In genomic region chr17:40158438-40158837, GRCh38 we compare ENCODE assay signal across 17 cellular contexts. TPM values are rescaled to one million over a fixed set of nuclear protein-coding genes. Genes with fewer than 3 reads are reported as not detected.
DNase-seq lines count a peak whose midpoint lies in the region; ATAC-seq and TF ChIP-seq lines count a peak whose summit lies in the region.
"Had no signal": no experiment of that assay in that cellular context is flagged by ENCODE, and none has a peak within 500 bp of the region (broad histone marks: within the 10 kb centered on the region; RNA-seq: fewer than 3 reads in every experiment).

No MANE protein-coding gene starts in this region.

- POLR2A ChIA-PET in activated CD8-positive, alpha-beta T cell treated with anti-CD3 and anti-CD28 coated beads for 36 hours (lab: Charles Lee): interaction anchor here (0.6 to 1.6 kb wide), 4 partner anchors 16 to 35 kb away, joined by 3 to 5 read pairs (median 4); partner anchors contain the start of gene CASC3
- POLR2A ChIA-PET in activated CD8-positive, alpha-beta T cell treated with anti-CD3 and anti-CD28 coated beads, Interleukin-2, amount 10 ng/mL, durations not matched to agents 7 days and 5 days (lab: Charles Lee): interaction anchor here (1.5 to 1.8 kb wide), 2 partner anchors 11 to 18 kb away, joined by 5 to 8 read pairs; partner anchors contain the start of gene CASC3

- H3K4me3 Mint-ChIP-seq in activated CD8-positive, alpha-beta T cell treated with anti-CD3 and anti-CD28 coated beads for 36 hours: no peak overlapping the region
- no peak overlapping the region for H3K4me3 Mint-ChIP-seq in activated CD8-positive, alpha-beta T cell treated with anti-CD3 and anti-CD28 coated beads, Interleukin-2, amount 10 ng/mL, durations not matched to agents 7 days and 5 days
- H3K4me3 Mint-ChIP-seq: IgD-negative memory B cell, neural progenitor cell had no signal

- H3K27ac Mint-ChIP-seq in activated CD8-positive, alpha-beta T cell treated with anti-CD3 and anti-CD28 coated beads for 36 hours: peak overlapping the region; percentile 67
- no peak overlapping the region for H3K27ac Mint-ChIP-seq in activated CD8-positive, alpha-beta T cell treated with anti-CD3 and anti-CD28 coated beads, Interleukin-2, amount 10 ng/mL, durations not matched to agents 7 days and 5 days
- H3K27ac Mint-ChIP-seq: IgD-negative memory B cell, neural progenitor cell had no signal

- in situ Hi-C loops in brain microvascular endothelial cell (cut with HindIII; ENCODE audit: low pct_ligation_motif_present, low sequenced_read_pairs): no loop called here

- H3K9me3 Mint-ChIP-seq in activated CD8-positive, alpha-beta T cell treated with anti-CD3 and anti-CD28 coated beads for 36 hours: no peaks in the 10 kb centered on the region
- H3K9me3 Mint-ChIP-seq in activated CD8-positive, alpha-beta T cell treated with anti-CD3 and anti-CD28 coated beads, Interleukin-2, amount 10 ng/mL, durations not matched to agents 7 days and 5 days (ENCODE audit: insufficient read depth): no peaks in the 10 kb centered on the region
- H3K9me3 Mint-ChIP-seq: IgD-negative memory B cell, neural progenitor cell had no signal

- no peak for TF ChIP-seq CTCF in activated CD8-positive, alpha-beta T cell treated with anti-CD3 and anti-CD28 coated beads for 36 hours (IDR thresholded peaks at IDR 0.05)
- TF ChIP-seq CTCF in brain microvascular endothelial cell (IDR thresholded peaks at IDR 0.05; ENCODE audit: low read depth, low read length, missing control alignments) (no peak), left ventricle myocardium inferior (IDR thresholded peaks at IDR 0.05; ENCODE audit: borderline replicate concordance) (no peak)

- CTCF ChIA-PET in activated CD8-positive, alpha-beta T cell treated with anti-CD3 and anti-CD28 coated beads for 36 hours (lab: Charles Lee): interaction anchor here (0.9 to 3.8 kb wide), 5 partner anchors 10 to 131 kb away, joined by 3 to 12 read pairs (median 4); no protein-coding TSS in a partner anchor
- CTCF ChIA-PET in activated CD8-positive, alpha-beta T cell treated with anti-CD3 and anti-CD28 coated beads, Interleukin-2, amount 10 ng/mL, durations not matched to agents 7 days and 5 days (lab: Charles Lee): interaction anchor here (0.9 to 3.8 kb wide), 3 partner anchors 9 to 46 kb away, joined by 4 to 33 read pairs (median 7); no protein-coding TSS in a partner anchor

- H3K4me1 ChIP-seq in skeletal muscle tissue (ENCODE audit: control insufficient read depth in 3 of 3, insufficient read depth in 3 of 3, low read length in 3 of 3) (peaks cover 8 to 12% (median 11%) of the 10 kb centered on the region in 3 donors), left ventricle myocardium inferior (peaks cover 43% of the 10 kb centered on the region)
- H3K4me1 ChIP-seq: neural progenitor cell had no signal

- H3K4me1 Mint-ChIP-seq in activated CD8-positive, alpha-beta T cell treated with anti-CD3 and anti-CD28 coated beads for 36 hours (ENCODE audit: low read depth): peaks cover 26% of the 10 kb centered on the region
- H3K4me1 Mint-ChIP-seq in activated CD8-positive, alpha-beta T cell treated with anti-CD3 and anti-CD28 coated beads, Interleukin-2, amount 10 ng/mL, durations not matched to agents 7 days and 5 days (ENCODE audit: low read depth): peaks cover 2% of the 10 kb centered on the region
- H3K4me1 Mint-ChIP-seq: neural progenitor cell had no signal

- H3K36me3 Mint-ChIP-seq in activated CD8-positive, alpha-beta T cell treated with anti-CD3 and anti-CD28 coated beads for 36 hours (ENCODE audit: low read depth): peaks cover 36% of the 10 kb centered on the region
- peaks cover 34% of the 10 kb centered on the region for H3K36me3 Mint-ChIP-seq in activated CD8-positive, alpha-beta T cell treated with anti-CD3 and anti-CD28 coated beads, Interleukin-2, amount 10 ng/mL, durations not matched to agents 7 days and 5 days (ENCODE audit: low read depth)

- no peak overlapping the region for H3K4me3 ChIP-seq in skeletal muscle tissue (ENCODE audit: low read length in 3 of 3)
- no peak overlapping the region for H3K4me3 ChIP-seq in brain microvascular endothelial cell (ENCODE audit: low read depth, low read length)
- no peak overlapping the region for H3K4me3 ChIP-seq in left ventricle myocardium inferior
- H3K4me3 ChIP-seq: dorsolateral prefrontal cortex, neural progenitor cell, right lobe of liver had no signal

- H3K27me3 Mint-ChIP-seq in activated CD8-positive, alpha-beta T cell treated with anti-CD3 and anti-CD28 coated beads for 36 hours: no peaks in the 10 kb centered on the region
- no peaks in the 10 kb centered on the region for H3K27me3 Mint-ChIP-seq in activated CD8-positive, alpha-beta T cell treated with anti-CD3 and anti-CD28 coated beads, Interleukin-2, amount 10 ng/mL, durations not matched to agents 7 days and 5 days (ENCODE audit: low read depth)
- H3K27me3 Mint-ChIP-seq: IgD-negative memory B cell had no signal

- H3K9me3 ChIP-seq in skeletal muscle tissue (ENCODE audit: control insufficient read depth in 3 of 3, low read length in 3 of 3): no peaks in the 10 kb centered on the region
- H3K9me3 ChIP-seq in left ventricle myocardium inferior (replicated peaks): no peaks in the 10 kb centered on the region
- H3K9me3 ChIP-seq: right lobe of liver had no signal

- peak overlapping the region; percentile 1 for H3K27ac ChIP-seq in cingulate gyrus (ENCODE audit: low read depth, low read length)
- H3K27ac ChIP-seq in skeletal muscle tissue (ENCODE audit: low read depth, low read length): peak overlapping the region; percentile 1
- H3K27ac ChIP-seq in brain microvascular endothelial cell: no peak overlapping the region
- no peak overlapping the region for H3K27ac ChIP-seq in left ventricle myocardium inferior (replicated peaks)
- H3K27ac ChIP-seq: neural progenitor cell, right lobe of liver had no signal

- no peak overlapping the region for H3K9ac ChIP-seq in skeletal muscle tissue (ENCODE audit: low read depth in 1 of 3, low read length in 3 of 3)
- H3K9ac ChIP-seq: neural progenitor cell had no signal

- no peak for DNase-seq in activated CD8-positive, alpha-beta T cell treated with anti-CD3 and anti-CD28 coated beads for 36 hours
- no peak for DNase-seq in activated CD8-positive, alpha-beta T cell treated with anti-CD3 and anti-CD28 coated beads, Interleukin-2, amount 10 ng/mL, durations not matched to agents 7 days and 5 days
- DNase-seq in NOMO-1 treated with dmso at 0.1 percent for 144 hours (lab: John Stamatoyannopoulos, UW; ENCODE audit: unreplicated experiment) (peak; percentile 61), brain microvascular endothelial cell (no peak), left ventricle myocardium inferior (no peak)
- DNase-seq: activated CD4-positive, CD25-positive, alpha-beta regulatory T cell; DMS 273 treated with DMSO at 0.1 percent for 48 hours; dorsolateral prefrontal cortex; NCI-H146; NCI-H446; right lobe of liver; stimulated activated CD4-positive, alpha-beta T cell treated with anti-CD3 and anti-CD28 coated beads, Interleukin-4, amount 100 ng/mL, for 4 hours had no signal

- intact Hi-C loops in activated CD8-positive, alpha-beta T cell treated with anti-CD3 and anti-CD28 coated beads for 36 hours (cut with micrococcal nuclease): no loop called here
- intact Hi-C loops in left ventricle myocardium inferior (cut with micrococcal nuclease): no loop called here

- H3K36me3 ChIP-seq in skeletal muscle tissue (ENCODE audit: control insufficient read depth in 3 of 3, insufficient read depth in 3 of 3, low read length in 3 of 3): peaks cover 19 to 24% (median 20%) of the 10 kb centered on the region in 3 donors
- H3K36me3 ChIP-seq in brain microvascular endothelial cell (replicated peaks): peaks cover 43% of the 10 kb centered on the region
- peaks cover 45% of the 10 kb centered on the region for H3K36me3 ChIP-seq in left ventricle myocardium inferior

- no peak for ATAC-seq in activated CD8-positive, alpha-beta T cell treated with anti-CD3 and anti-CD28 coated beads for 36 hours
- ATAC-seq in activated CD8-positive, alpha-beta T cell treated with anti-CD3 and anti-CD28 coated beads, Interleukin-2, amount 10 ng/mL, durations not matched to agents 7 days and 5 days: no peak
- ATAC-seq in GM19452 (IDR thresholded peaks at IDR 0.05; ENCODE audit: unreplicated experiment): no peak

- H3K27me3 ChIP-seq in skeletal muscle tissue (ENCODE audit: control insufficient read depth in 3 of 3, insufficient read depth in 3 of 3, low read length in 3 of 3) (no peaks in the 10 kb centered on the region), brain microvascular endothelial cell (replicated peaks) (no peaks in the 10 kb centered on the region), left ventricle myocardium inferior (ENCODE audit: low read depth) (no peaks in the 10 kb centered on the region)
- H3K27me3 ChIP-seq: dorsolateral prefrontal cortex, neural progenitor cell, right lobe of liver had no signal

RNA-seq across cellular contexts. Expression of gene CASC3, which starts 18.1 kb away (rescaled TPM):
- total RNA-seq in activated CD8-positive, alpha-beta T cell treated with anti-CD3 and anti-CD28 coated beads for 36 hours: 10 to 100 TPM; 75.1 to 75.6 TPM
- 10 to 100 TPM; 66.2 to 67.7 TPM for total RNA-seq in activated CD8-positive, alpha-beta T cell treated with anti-CD3 and anti-CD28 coated beads, Interleukin-2, amount 10 ng/mL, durations not matched to agents 7 days and 5 days
- total RNA-seq in skeletal muscle tissue (21.4 TPM), left ventricle myocardium inferior (44.0 TPM)

RNA-seq across cellular contexts. Expression of gene RAPGEFL1, which starts 18.8 kb away (rescaled TPM):
- total RNA-seq in activated CD8-positive, alpha-beta T cell treated with anti-CD3 and anti-CD28 coated beads for 36 hours: 1 to 10 TPM; 3.8 to 5.4 TPM
- 1 to 10 TPM; 4.8 to 5.3 TPM for total RNA-seq in activated CD8-positive, alpha-beta T cell treated with anti-CD3 and anti-CD28 coated beads, Interleukin-2, amount 10 ng/mL, durations not matched to agents 7 days and 5 days
- total RNA-seq in skeletal muscle tissue (1.0 TPM), left ventricle myocardium inferior (3.7 TPM)

RNA-seq across cellular contexts. Expression of gene MSL1, which starts 36.7 kb away (rescaled TPM):
- total RNA-seq in activated CD8-positive, alpha-beta T cell treated with anti-CD3 and anti-CD28 coated beads for 36 hours: 10 to 100 TPM; 69.0 to 70.1 TPM
- total RNA-seq in activated CD8-positive, alpha-beta T cell treated with anti-CD3 and anti-CD28 coated beads, Interleukin-2, amount 10 ng/mL, durations not matched to agents 7 days and 5 days: 10 to 100 TPM; 80.5 to 83.2 TPM
- total RNA-seq in skeletal muscle tissue: 53.8 TPM
- 39.8 TPM for total RNA-seq in left ventricle myocardium inferior

RNA-seq across cellular contexts. Expression of gene NR1D1, which starts 58.0 kb away (rescaled TPM):
- 1 to 10 TPM; 6.0 to 6.5 TPM for total RNA-seq in activated CD8-positive, alpha-beta T cell treated with anti-CD3 and anti-CD28 coated beads for 36 hours
- total RNA-seq in activated CD8-positive, alpha-beta T cell treated with anti-CD3 and anti-CD28 coated beads, Interleukin-2, amount 10 ng/mL, durations not matched to agents 7 days and 5 days: 1 to 10 TPM; 4.1 to 4.9 TPM
- total RNA-seq in skeletal muscle tissue (1.0 TPM), left ventricle myocardium inferior (19.1 TPM)

Comparison
In these comparisons a context has a peak if more than half of its experiments do, and no peak if none do; other contexts are left out.
1. H3K27ac ChIP-seq: peak in cingulate gyrus (single experiment) and skeletal muscle tissue (single experiment); none in brain microvascular endothelial cell (single experiment) and left ventricle myocardium inferior (single experiment).